In genomic region chr4:38023347-38024202, GRCh38 we compare ENCODE assay signal across 15 cellular contexts.
A peak's percentile ranks its signal among the peaks of the same experiment; 100 is the strongest.
DNase-seq lines count a peak whose midpoint lies in the region; ATAC-seq and TF ChIP-seq lines count a peak whose summit lies in the region.
"Had no signal": no experiment of that assay in that cellular context is flagged by ENCODE, and none has a peak within 500 bp of the region (broad histone marks: within the 10 kb centered on the region; RNA-seq: fewer than 3 reads in every experiment).

No MANE protein-coding gene starts in this region.

- TF ChIP-seq EP300 in esophagus muscularis mucosa (IDR thresholded peaks at IDR 0.05) (peak; percentile 10), stomach (IDR thresholded peaks at IDR 0.05) (no peak)

- TF ChIP-seq CTCF in esophagus muscularis mucosa (IDR thresholded peaks at IDR 0.05) (no peak), lung (IDR thresholded peaks at IDR 0.05; ENCODE audit: control extremely low read depth, extremely low read depth) (no peak), stomach (IDR thresholded peaks at IDR 0.05) (no peak)

- no peak for TF ChIP-seq POLR2A in esophagus muscularis mucosa (IDR thresholded peaks at IDR 0.05; ENCODE audit: low read depth)
- no peak for TF ChIP-seq POLR2A in stomach (IDR thresholded peaks at IDR 0.05)

- H3K9me3 ChIP-seq in esophagus muscularis mucosa (no peaks in the 10 kb centered on the region), lung (ENCODE audit: control insufficient read depth in 2 of 2, insufficient read depth in 1 of 2, low read length in 1 of 2) (no peaks in the 10 kb centered on the region), stomach (no peaks in the 10 kb centered on the region)
- H3K9me3 ChIP-seq: breast epithelium had no signal

- peaks cover 5 to 62% (median 31%) of the 10 kb centered on the region in 4 donors for H3K36me3 ChIP-seq in esophagus muscularis mucosa
- H3K36me3 ChIP-seq in lung (ENCODE audit: control insufficient read depth in 2 of 2, insufficient read depth in 2 of 2, low read length in 2 of 2), result peaks cover 6 to 22% of the 10 kb centered on the region in 2 donors
- H3K36me3 ChIP-seq in stomach, result peaks cover 11 to 40% (median 38%) of the 10 kb centered on the region in 4 donors
- H3K36me3 ChIP-seq: breast epithelium had no signal

- H3K4me1 ChIP-seq in esophagus muscularis mucosa, result peaks cover 0 to 48% (median 38%) of the 10 kb centered on the region in 4 donors
- peaks cover 0 to 7% of the 10 kb centered on the region in 2 donors for H3K4me1 ChIP-seq in lung (ENCODE audit: control insufficient read depth in 2 of 2, insufficient read depth in 2 of 2, low read length in 2 of 2)
- peaks cover 0 to 32% (median 5%) of the 10 kb centered on the region in 4 donors for H3K4me1 ChIP-seq in stomach
- H3K4me1 ChIP-seq: breast epithelium had no signal

- H3K27ac ChIP-seq in esophagus muscularis mucosa (replicated peaks in 1 of 4) (peak overlapping the region; percentile 64 to 74 (median 70)), lung (ENCODE audit: low read depth in 1 of 2, low read length in 1 of 2) (no peak overlapping the region), stomach (peak overlapping the region in 4 of 5 donors; percentile 8 to 80 (median 38))
- H3K27ac ChIP-seq: breast epithelium had no signal

- 43% methylated on average over 13 of the region's 13 CpGs for WGBS in esophagus muscularis mucosa
- 43 to 61% methylated on average over 13 of the region's 13 CpGs for WGBS in lung, 2 donors
- WGBS in stomach, 5 donors, result 60 to 73% (median 66%) methylated on average over 13 of the region's 13 CpGs

- DNase-seq in NOMO-1 (lab: John Stamatoyannopoulos, UW; ENCODE audit: unreplicated experiment in 2 of 2) (peak; percentile 20 to 67), esophagus muscularis mucosa (ENCODE audit: extremely low spot score) (no peak), lung (ENCODE audit: low spot score) (no peak), stomach (no peak), AML-193 (lab: John Stamatoyannopoulos, UW) (no peak)
- DNase-seq: Calu3, HFFc6, left cardiac atrium, naive B cell, NCI-H146, NCI-H2227 treated with DMSO at 0.1 percent for 48 hours, T-helper 17 cell had no signal

- no peaks in the 10 kb centered on the region for H3K27me3 ChIP-seq in esophagus muscularis mucosa
- H3K27me3 ChIP-seq in lung (ENCODE audit: control insufficient read depth, insufficient read depth), result no peaks in the 10 kb centered on the region
- no peaks in the 10 kb centered on the region for H3K27me3 ChIP-seq in stomach
- H3K27me3 ChIP-seq: breast epithelium had no signal

- ATAC-seq in lung (ENCODE audit: insufficient read depth, low FRiP score), result peak; percentile 27
- ATAC-seq in GM18867 (IDR thresholded peaks at IDR 0.05; ENCODE audit: unreplicated experiment), result no peak
- no peak for ATAC-seq in GM21515 (IDR thresholded peaks at IDR 0.05; ENCODE audit: unreplicated experiment)
- ATAC-seq: T-helper 17 cell had no signal

- intact Hi-C loops in esophagus muscularis mucosa (cut with DNase I), result no loop called here
- intact Hi-C loops in stomach (cut with DNase I; ENCODE audit: low total_unique reads), result no loop called here

- peak overlapping the region in 3 of 4 donors; percentile 1 to 23 (median 12) for H3K4me3 ChIP-seq in esophagus muscularis mucosa
- no peak overlapping the region for H3K4me3 ChIP-seq in lung
- no peak overlapping the region for H3K4me3 ChIP-seq in stomach
- H3K4me3 ChIP-seq: breast epithelium had no signal

Comparison
In these comparisons a context has a peak if more than half of its experiments do, and no peak if none do; other contexts are left out.
1. DNase-seq: peak in NOMO-1 (2 of 2); none in esophagus muscularis mucosa (single experiment), lung (single experiment), stomach (single experiment) and AML-193 (0 of 2).
2. H3K27ac ChIP-seq: peak in esophagus muscularis mucosa (4 of 4) and stomach (4 of 5); none in lung (0 of 2).
3. H3K4me3 ChIP-seq: peak in esophagus muscularis mucosa (3 of 4); none in lung (single experiment) and stomach (0 of 4).